8 cellular contexts compared by ENCODE assay signal in genomic region chr11:27506200-27507182, GRCh38. TPM values are rescaled to one million over a fixed set of nuclear protein-coding genes. Genes with fewer than 3 reads are reported as not detected.
DNase-seq lines count a peak whose midpoint lies in the region; ATAC-seq, FAIRE-seq and TF ChIP-seq lines count a peak whose summit lies in the region.

A gene with protein sequence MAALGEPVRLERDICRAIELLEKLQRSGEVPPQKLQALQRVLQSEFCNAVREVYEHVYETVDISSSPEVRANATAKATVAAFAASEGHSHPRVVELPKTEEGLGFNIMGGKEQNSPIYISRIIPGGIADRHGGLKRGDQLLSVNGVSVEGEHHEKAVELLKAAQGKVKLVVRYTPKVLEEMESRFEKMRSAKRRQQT (minus strand): TSS chr11:27506769. CDS start chr11:27506752, 17 bp downstream.

- peak within 1 kb of the TSS; percentile 100 for H3K4me3 Mint-ChIP-seq in activated CD4-positive, alpha-beta T cell treated with anti-CD3 and anti-CD28 coated beads, Interleukin-2, amount 10 ng/mL, durations not matched to agents 7 days and 5 days
- peak within 1 kb of the TSS; percentile 98 for H3K4me3 Mint-ChIP-seq in dendritic cell treated with granulocyte-macrophage colony-stimulating factor and Interleukin-4, amounts not matched to agents 40 ng/mL and 50 ng/mL, for 4 days

- DNase-seq in GM19240 (ENCODE audit: insufficient read length, low spot score), result peak; percentile 83
- peak; percentile 95 to 98 for DNase-seq in NCI-H526 (lab: John Stamatoyannopoulos, UW)
- peak; percentile 98 for DNase-seq in activated CD4-positive, alpha-beta T cell treated with anti-CD3 and anti-CD28 coated beads, Interleukin-2, amount 10 ng/mL, durations not matched to agents 7 days and 5 days
- DNase-seq in HepG2 (ENCODE audit: low spot score), result peak; percentile 95
- peak; percentile 94 for DNase-seq in stimulated activated CD4-positive, alpha-beta T cell treated with anti-CD3 and anti-CD28 coated beads, Interleukin-4, amount 100 ng/mL, for 1 hour

- intact Hi-C loops in dendritic cell treated with granulocyte-macrophage colony-stimulating factor and Interleukin-4, amounts not matched to agents 40 ng/mL and 50 ng/mL, for 4 days (cut with micrococcal nuclease), result loop anchor here (2.0 kb wide), 2 partner anchors 34 to 144 kb away; partner anchors contain the start of genes CCDC34 and LGR4
- intact Hi-C loops in HepG2 (cut with micrococcal nuclease; ENCODE audit: unreplicated experiment), result no loop called here

- POLR2A ChIA-PET in activated CD4-positive, alpha-beta T cell treated with anti-CD3 and anti-CD28 coated beads, Interleukin-2, amount 10 ng/mL, durations not matched to agents 7 days and 5 days (lab: Charles Lee), result no interaction called here
- POLR2A ChIA-PET in HepG2 (lab: Yijun Ruan, JAX), result interaction anchor here (0.7 to 1.2 kb wide), 4 partner anchors 34 to 909 kb away, joined by 3 to 4 read pairs (median 4); partner anchors contain the start of gene LGR4

- H3K27ac Mint-ChIP-seq in activated CD4-positive, alpha-beta T cell treated with anti-CD3 and anti-CD28 coated beads, Interleukin-2, amount 10 ng/mL, durations not matched to agents 7 days and 5 days, result peak within 1 kb of the TSS; percentile 100
- peak within 1 kb of the TSS; percentile 97 for H3K27ac Mint-ChIP-seq in dendritic cell treated with granulocyte-macrophage colony-stimulating factor and Interleukin-4, amounts not matched to agents 40 ng/mL and 50 ng/mL, for 4 days

- H3K4me2 ChIP-seq in BLaER1 treated with 17β-estradiol and CSF1 and Interleukin-3, amounts not matched to agents 10 nM and 100 nM, result peak within 1 kb of the TSS; percentile 80 to 98 (median 90)
- H3K4me2 ChIP-seq in HepG2 (ENCODE audit: low read depth, low read length), result peak within 1 kb of the TSS; percentile 91

- peaks cover 16 to 66% (median 22%) of the 10 kb centered on the region in 10 experiments for H3K4me1 ChIP-seq in BLaER1 treated with 17β-estradiol and CSF1 and Interleukin-3, amounts not matched to agents 10 nM and 100 nM
- peaks cover 55% of the 10 kb centered on the region for H3K4me1 ChIP-seq in HepG2 (ENCODE audit: insufficient read depth, low read length)

- TF ChIP-seq POLR2A in HepG2 (IDR thresholded peaks at IDR 0.05; ENCODE audit: insufficient read depth in 1 of 2, low read depth in 2 of 2, low read length in 2 of 2), result peak; percentile 97 to 98

- H3K4me1 Mint-ChIP-seq in activated CD4-positive, alpha-beta T cell treated with anti-CD3 and anti-CD28 coated beads, Interleukin-2, amount 10 ng/mL, durations not matched to agents 7 days and 5 days, result peaks cover 40% of the 10 kb centered on the region
- peaks cover 38% of the 10 kb centered on the region for H3K4me1 Mint-ChIP-seq in dendritic cell treated with granulocyte-macrophage colony-stimulating factor and Interleukin-4, amounts not matched to agents 40 ng/mL and 50 ng/mL, for 4 days (ENCODE audit: low read depth)

- peak within 1 kb of the TSS; percentile 99 for H2AFZ ChIP-seq in HepG2 (ENCODE audit: low read length)

- no peaks in the 10 kb centered on the region for H3K27me3 Mint-ChIP-seq in activated CD4-positive, alpha-beta T cell treated with anti-CD3 and anti-CD28 coated beads, Interleukin-2, amount 10 ng/mL, durations not matched to agents 7 days and 5 days
- H3K27me3 Mint-ChIP-seq in dendritic cell treated with granulocyte-macrophage colony-stimulating factor and Interleukin-4, amounts not matched to agents 40 ng/mL and 50 ng/mL, for 4 days, result no peaks in the 10 kb centered on the region

- H3K9me3 ChIP-seq in BLaER1 treated with 17β-estradiol and CSF1 and Interleukin-3, amounts not matched to agents 10 nM and 100 nM (replicated peaks in 1 of 11), result no peaks in the 10 kb centered on the region
- H3K9me3 ChIP-seq in HepG2 (ENCODE audit: low read length), result no peaks in the 10 kb centered on the region

- no peaks in the 10 kb centered on the region for H3K9me3 Mint-ChIP-seq in activated CD4-positive, alpha-beta T cell treated with anti-CD3 and anti-CD28 coated beads, Interleukin-2, amount 10 ng/mL, durations not matched to agents 7 days and 5 days
- no peaks in the 10 kb centered on the region for H3K9me3 Mint-ChIP-seq in dendritic cell treated with granulocyte-macrophage colony-stimulating factor and Interleukin-4, amounts not matched to agents 40 ng/mL and 50 ng/mL, for 4 days

- WGBS in HepG2 (ENCODE audit: low lambda C conversion rate), result 1% methylated on average over 23 of the region's 60 CpGs

- CTCF ChIA-PET in activated CD4-positive, alpha-beta T cell treated with anti-CD3 and anti-CD28 coated beads, Interleukin-2, amount 10 ng/mL, durations not matched to agents 7 days and 5 days (lab: Charles Lee), result no interaction called here
- CTCF ChIA-PET in HepG2 (lab: Yijun Ruan, JAX; ENCODE audit: low intra/inter-chr PET ratio, low total read pairs), result no interaction called here

- peak in 1 of 2 experiments; percentile 42; a peak in 1 of 4 replicates for TF ChIP-seq EP300 in HepG2 (IDR thresholded peaks at IDR 0.05; ENCODE audit: low read depth in 2 of 2, low read length in 2 of 2)
- no peak for TF ChIP-seq EP300 in HepG2 (CRISPR knock-in tag; IDR thresholded peaks at IDR 0.05; ENCODE audit: borderline replicate concordance)

- peaks cover 15% of the 10 kb centered on the region for H3K36me3 Mint-ChIP-seq in activated CD4-positive, alpha-beta T cell treated with anti-CD3 and anti-CD28 coated beads, Interleukin-2, amount 10 ng/mL, durations not matched to agents 7 days and 5 days (ENCODE audit: low read depth)
- H3K36me3 Mint-ChIP-seq in dendritic cell treated with granulocyte-macrophage colony-stimulating factor and Interleukin-4, amounts not matched to agents 40 ng/mL and 50 ng/mL, for 4 days (ENCODE audit: low read depth), result peaks cover 25% of the 10 kb centered on the region

- peak; percentile 70 for FAIRE-seq in HepG2 (lab: Jason Lieb, UNC)

- peaks cover 6 to 30% (median 17%) of the 10 kb centered on the region in 11 experiments; a peak in 19 of 22 replicates for H3K36me3 ChIP-seq in BLaER1 treated with 17β-estradiol and CSF1 and Interleukin-3, amounts not matched to agents 10 nM and 100 nM
- peaks cover 0 to 2% of the 10 kb centered on the region in 2 experiments; a peak in 2 of 5 replicates for H3K36me3 ChIP-seq in HepG2 (replicated peaks in 1 of 2; ENCODE audit: control insufficient read depth in 1 of 2, insufficient read depth in 2 of 2, low read length in 2 of 2)

- peaks cover 4 to 39% (median 19%) of the 10 kb centered on the region in 11 experiments; a peak in 15 of 22 replicates for H4K20me1 ChIP-seq in BLaER1 treated with 17β-estradiol and CSF1 and Interleukin-3, amounts not matched to agents 10 nM and 100 nM
- H4K20me1 ChIP-seq in HepG2 (ENCODE audit: insufficient read depth, low read length), result peaks cover 17% of the 10 kb centered on the region

- in situ Hi-C loops in HepG2 (cut with HindIII; ENCODE audit: extremely low pct_ligation_motif_present, low pct_unique_long_range_greater_than_20kb), result no loop called here

- H3K9ac ChIP-seq in BLaER1 treated with 17β-estradiol and CSF1 and Interleukin-3, amounts not matched to agents 10 nM and 100 nM, result peak within 1 kb of the TSS; percentile 81 to 95 (median 90)
- peak within 1 kb of the TSS; percentile 99 for H3K9ac ChIP-seq in HepG2 (ENCODE audit: insufficient read depth, low read depth, low read length)

- no peaks in the 10 kb centered on the region for H3K27me3 ChIP-seq in BLaER1 treated with 17β-estradiol and CSF1 and Interleukin-3, amounts not matched to agents 10 nM and 100 nM
- peaks cover 0 to 6% of the 10 kb centered on the region in 2 experiments; a peak in 1 of 5 replicates for H3K27me3 ChIP-seq in HepG2 (ENCODE audit: control insufficient read depth in 1 of 2, insufficient read depth in 2 of 2, low read length in 2 of 2)

- no peak; the same call in 1 of the 2 replicates for TF ChIP-seq RAD21 in HepG2 (CRISPR knock-in tag; IDR thresholded peaks at IDR 0.05)

- H3K4me3 ChIP-seq in BLaER1 treated with 17β-estradiol and CSF1 and Interleukin-3, amounts not matched to agents 10 nM and 100 nM, result peak within 1 kb of the TSS; percentile 72 to 93 (median 83)
- H3K4me3 ChIP-seq in HepG2 (replicated peaks in 1 of 3; ENCODE audit: insufficient read depth in 1 of 3, low read depth in 2 of 3, low read length in 3 of 3), result peak within 1 kb of the TSS; percentile 72 to 100 (median 87)

- TF ChIP-seq CTCF in HepG2 (CRISPR knock-in tag; IDR thresholded peaks at IDR 0.05), result peak; percentile 13; the same call in 1 of the 2 replicates

- H3K79me2 ChIP-seq in HepG2 (ENCODE audit: insufficient read depth, low read length), result peaks cover 46% of the 10 kb centered on the region

- ATAC-seq in HG03460 (IDR thresholded peaks at IDR 0.05; ENCODE audit: unreplicated experiment), result peak; percentile 96
- peak; percentile 96 for ATAC-seq in HepG2

- peak within 1 kb of the TSS; percentile 75 to 95 (median 90) for H3K27ac ChIP-seq in BLaER1 treated with 17β-estradiol and CSF1 and Interleukin-3, amounts not matched to agents 10 nM and 100 nM
- H3K27ac ChIP-seq in HepG2 (ENCODE audit: extremely low read length, insufficient read depth, low read length), result peak within 1 kb of the TSS; percentile 93

- BruUV-seq in HepG2 (replicated peaks; lab: Mats Ljungman, UMichigan), result TSS peak; percentile 81

RNA-seq across cellular contexts. Expression of the gene that starts here (rescaled TPM):
- 10 to 100 TPM; 22.3 to 24.5 TPM for total RNA-seq in activated CD4-positive, alpha-beta T cell treated with anti-CD3 and anti-CD28 coated beads, Interleukin-2, amount 10 ng/mL, durations not matched to agents 7 days and 5 days
- 37.2 and 65.8 TPM in 2 replicates for total RNA-seq in HepG2 (2016; rRNA removed; fragmentation: Illumina TruSeq; extraction: Trizol)
- total RNA-seq in HepG2 (2016; cell fraction: cytosol; rRNA removed; fragmentation: Illumina TruSeq; extraction: Trizol; ENCODE audit: low read depth), result 2.5 and 2.7 TPM in 2 replicates
- 38.6 and 65.0 TPM in 2 replicates for total RNA-seq in HepG2 (2016; cell fraction: insoluble cytoplasmic fraction; rRNA removed; fragmentation: Illumina TruSeq; extraction: Trizol)
- total RNA-seq in HepG2 (2016; cell fraction: membrane; rRNA removed; fragmentation: Illumina TruSeq; extraction: Trizol), result 15.9 and 19.0 TPM in 2 replicates
- 24.0 and 25.6 TPM in 2 replicates for total RNA-seq in HepG2 (2016; cell fraction: nucleus; rRNA removed; fragmentation: Illumina TruSeq; extraction: Trizol)
- polyA plus RNA-seq in HepG2 (2011; rRNA removed), result 12.7 and 14.8 TPM in 2 replicates
- polyA plus RNA-seq in HepG2 (2011; cell fraction: cytosol; rRNA removed), result 7.8 and 14.4 TPM in 2 replicates
- polyA plus RNA-seq in HepG2 (2011; cell fraction: nucleus; rRNA removed), result 4.2 and 7.4 TPM in 2 replicates
- polyA plus RNA-seq in HepG2 (2012), result 10.3 and 13.4 TPM in 2 replicates
- 0.89 and 0.90 TPM in 2 replicates for polyA plus RNA-seq in HepG2 (2016; cell fraction: cytosol; fragmentation: Illumina TruSeq; extraction: Trizol; ENCODE audit: low read depth)
- 27.1 and 30.5 TPM in 2 replicates for polyA plus RNA-seq in HepG2 (2016; cell fraction: insoluble cytoplasmic fraction; fragmentation: Illumina TruSeq; extraction: Trizol; ENCODE audit: low read depth)
- polyA plus RNA-seq in HepG2 (2016; cell fraction: membrane; fragmentation: Illumina TruSeq; extraction: Trizol; ENCODE audit: low read depth), result 4.4 and 4.8 TPM in 2 replicates
- 17.5 and 19.5 TPM in 2 replicates for polyA plus RNA-seq in HepG2 (2016; cell fraction: nucleus; fragmentation: Illumina TruSeq; extraction: Trizol; ENCODE audit: insufficient read depth, low read depth)
- 6.7 and 16.3 TPM in 2 replicates for polyA minus RNA-seq in HepG2 (2011; rRNA and poly(A)+ RNA removed; ENCODE audit: low replicate concordance)
- polyA minus RNA-seq in HepG2 (2011; cell fraction: cytosol; rRNA and poly(A)+ RNA removed), result 18.3 and 20.3 TPM in 2 replicates
- polyA minus RNA-seq in HepG2 (2011; cell fraction: nucleus; rRNA and poly(A)+ RNA removed), result 29.6 and 31.1 TPM in 2 replicates

Comparison
In these comparisons a context has a peak if more than half of its experiments do, and no peak if none do; other contexts are left out.
1. Peak in every context shown above with its lines: DNase-seq, ATAC-seq, H3K4me3 ChIP-seq and H3K27ac ChIP-seq.